12 cellular contexts compared by ENCODE assay signal in genomic region chr20:62062661-62063600, GRCh38. TPM values are rescaled to one million over a fixed set of nuclear protein-coding genes. Genes with fewer than 3 reads are reported as not detected.
DNase-seq lines count a peak whose midpoint lies in the region; ATAC-seq and TF ChIP-seq lines count a peak whose summit lies in the region.
"Had no signal": no experiment of that assay in that cellular context is flagged by ENCODE, and none has a peak within 500 bp of the region (broad histone marks: within the 10 kb centered on the region; RNA-seq: fewer than 3 reads in every experiment).

No MANE protein-coding gene starts in this region.

- no peaks in the 10 kb centered on the region for H3F3A ChIP-seq in PC-3 (ENCODE audit: low read length, unreplicated experiment)

- H3K4me2 ChIP-seq in DND-41 (ENCODE audit: insufficient read depth, low read length) (peak overlapping the region; percentile 70), PC-3 (ENCODE audit: low read length) (peak overlapping the region; percentile 91)

- ATAC-seq in DND-41 (ENCODE audit: insufficient read depth, low read depth): no peak
- no peak for ATAC-seq in PC-3
- no peak for ATAC-seq in psoas muscle
- ATAC-seq in GM18870 (IDR thresholded peaks at IDR 0.05; ENCODE audit: unreplicated experiment): no peak

- no peak overlapping the region for H3K27ac Mint-ChIP-seq in endodermal cell

- peaks cover 48% of the 10 kb centered on the region for H3K4me1 ChIP-seq in DND-41 (ENCODE audit: insufficient read depth, low read length)
- peaks cover 25% of the 10 kb centered on the region for H3K4me1 ChIP-seq in PC-3 (ENCODE audit: insufficient read depth, low read length)
- H3K4me1 ChIP-seq in endodermal cell (ENCODE audit: control insufficient read depth, insufficient read depth, low read length): peaks cover 22% of the 10 kb centered on the region
- H3K4me1 ChIP-seq in psoas muscle: peaks cover 48% of the 10 kb centered on the region

- H3K9ac ChIP-seq in DND-41 (ENCODE audit: low read depth, low read length) (peak overlapping the region; percentile 36), PC-3 (ENCODE audit: low read length) (no peak overlapping the region), endodermal cell (ENCODE audit: extremely low read depth, low read length, poor library complexity, severe bottlenecking) (no peak overlapping the region)

- H3K27ac ChIP-seq in DND-41 (ENCODE audit: low read length): no peak overlapping the region
- H3K27ac ChIP-seq in PC-3 (ENCODE audit: low read length): no peak overlapping the region
- H3K27ac ChIP-seq in endodermal cell (ENCODE audit: low read depth, low read length): peak overlapping the region; percentile 70
- peak overlapping the region; percentile 72 for H3K27ac ChIP-seq in psoas muscle
- H3K27ac ChIP-seq: epithelial cell of prostate, neutrophil had no signal

- H3K9me3 ChIP-seq in DND-41 (ENCODE audit: insufficient read depth, low read length, severe bottlenecking): no peaks in the 10 kb centered on the region
- no peaks in the 10 kb centered on the region for H3K9me3 ChIP-seq in PC-3 (ENCODE audit: low read length)
- H3K9me3 ChIP-seq in endodermal cell (ENCODE audit: control insufficient read depth, low read length): no peaks in the 10 kb centered on the region
- no peaks in the 10 kb centered on the region for H3K9me3 ChIP-seq in psoas muscle
- H3K9me3 ChIP-seq: neutrophil had no signal

- H3K27me3 ChIP-seq in DND-41 (ENCODE audit: insufficient read depth, low read length, poor library complexity) (no peaks in the 10 kb centered on the region), PC-3 (ENCODE audit: low read length) (no peaks in the 10 kb centered on the region), endodermal cell (ENCODE audit: control insufficient read depth, insufficient read depth, low read length, poor library complexity, severe bottlenecking) (no peaks in the 10 kb centered on the region), psoas muscle (ENCODE audit: insufficient read depth in 3 of 3, low read length in 2 of 3) (no peaks in the 10 kb centered on the region)

- H3K9me2 ChIP-seq in PC-3 (replicated peaks; ENCODE audit: low read length): no peaks in the 10 kb centered on the region

- H2AFZ ChIP-seq in DND-41 (ENCODE audit: low read depth, low read length): no peak overlapping the region
- no peak overlapping the region for H2AFZ ChIP-seq in PC-3 (ENCODE audit: low read length)

- intact Hi-C loops in PC-3 (cut with micrococcal nuclease) (loop anchor here (10.0 kb wide), 1 partner anchor 48 kb away; no protein-coding TSS in a partner anchor), psoas muscle (cut with DNase I) (loop anchor here (5.0 kb wide), 1 partner anchor 36 kb away; no protein-coding TSS in a partner anchor)

- DNase-seq in DND-41 (no peak), PC-3 (no peak), endodermal cell (no peak), psoas muscle (peak in 1 of 2 donors; percentile 51), NCI-H1436 (lab: John Stamatoyannopoulos, UW) (no peak), NCI-H1694 (lab: John Stamatoyannopoulos, UW) (no peak)
- DNase-seq in stimulated activated CD8-positive, alpha-beta memory T cell treated with anti-CD3 and anti-CD28 coated beads, Interleukin-4, amount 100 ng/mL, for 48 hours: no peak
- DNase-seq: activated CD4-positive, alpha-beta T cell treated with anti-CD3 and anti-CD28 coated beads, Interleukin-2, amount 50 U/mL, for 48 hours; NCI-H2081 treated with DMSO at 0.1 percent for 48 hours had no signal

- BruUV-seq in PC-3 (replicated peaks; lab: Mats Ljungman, UMichigan): TSS peak; percentile 48

- H3K4me1 Mint-ChIP-seq in endodermal cell: peaks cover 26% of the 10 kb centered on the region

- 88 to 90% methylated on average over 16 to 28 of the region's 28 CpGs for WGBS in endodermal cell (ENCODE audit: insufficient coverage in 1 of 2, insufficient read length in 1 of 2), 2 experiments
- WGBS in psoas muscle, 3 donors: 85 to 91% (median 86%) methylated on average over 28 of the region's 28 CpGs

- H4K20me1 ChIP-seq in DND-41 (ENCODE audit: insufficient read depth, low read length) (peaks cover 56% of the 10 kb centered on the region), PC-3 (ENCODE audit: low read length) (peaks cover 45% of the 10 kb centered on the region)

- H3K4me3 ChIP-seq in DND-41 (ENCODE audit: low read depth in 1 of 2, low read length in 2 of 2) (peak overlapping the region in 1 of 2 experiments; percentile 49; a peak in 2 of 4 replicates), PC-3 (ENCODE audit: low read length) (peak overlapping the region; percentile 71; the same call in 1 of the 2 replicates), endodermal cell (ENCODE audit: low read length) (peak overlapping the region; percentile 81), psoas muscle (peak overlapping the region; percentile 64)

- H3K36me3 ChIP-seq in DND-41 (ENCODE audit: insufficient read depth, low read length) (peaks cover 42% of the 10 kb centered on the region), PC-3 (ENCODE audit: low read depth, low read length) (no peaks in the 10 kb centered on the region), endodermal cell (ENCODE audit: control insufficient read depth, insufficient read depth, low read length) (peaks cover 27% of the 10 kb centered on the region), psoas muscle (ENCODE audit: insufficient read depth in 1 of 2, low read depth in 1 of 2) (peaks cover 0 to 4% of the 10 kb centered on the region in 2 donors)

- POLR2A ChIA-PET in PC-3 (lab: Charles Lee; ENCODE audit: unreplicated experiment): no interaction called here

- H3K4me3 Mint-ChIP-seq in endodermal cell: peak overlapping the region; percentile 70

- H3K79me2 ChIP-seq in DND-41 (ENCODE audit: insufficient read depth, low read length) (peaks cover 67% of the 10 kb centered on the region), PC-3 (ENCODE audit: low read length) (peaks cover 58% of the 10 kb centered on the region)

- H3K27me3 Mint-ChIP-seq in endodermal cell (ENCODE audit: insufficient read depth): no peaks in the 10 kb centered on the region

- H3K9me3 Mint-ChIP-seq in endodermal cell: no peaks in the 10 kb centered on the region

- TF ChIP-seq CTCF in DND-41 (IDR thresholded peaks at IDR 0.05; ENCODE audit: borderline replicate concordance, extremely low read depth, low read length, poor library complexity, severe bottlenecking) (no peak), PC-3 (conservative IDR thresholded peaks at IDR 0.05; ENCODE audit: low read depth, low read length) (no peak), endodermal cell (conservative IDR thresholded peaks at IDR 0.05) (no peak), psoas muscle (IDR thresholded peaks at IDR 0.05) (no peak)

- H3K36me3 Mint-ChIP-seq in endodermal cell (ENCODE audit: low read depth): peaks cover 12% of the 10 kb centered on the region

- CTCF ChIA-PET in PC-3 (lab: Charles Lee): no interaction called here

RNA-seq across cellular contexts. Expression of gene TAF4, which starts 2.8 kb away (rescaled TPM):
- total RNA-seq in PC-3 (2014; rRNA removed): 9.6 and 15.1 TPM in 2 replicates
- 10 to 100 TPM; 25.5 to 39.9 TPM for total RNA-seq in endodermal cell
- 23.0 TPM for polyA plus RNA-seq in endodermal cell (2013, experiment 1 of 2)
- polyA plus RNA-seq in endodermal cell (2013, experiment 2 of 2): 24.8 TPM
- total RNA-seq in psoas muscle: 10 to 100 TPM; 10.7 to 17.7 (median 14.4) TPM
- polyA plus RNA-seq in psoas muscle: 1 to 10 TPM; 2.8 to 6.3 (median 3.3) TPM

RNA-seq across cellular contexts. Expression of gene LSM14B, which starts 59.3 kb away (rescaled TPM):
- total RNA-seq in PC-3 (2014; rRNA removed): 50.1 and 51.8 TPM in 2 replicates
- total RNA-seq in endodermal cell: 10 to 100 TPM; 89.1 to 91.1 TPM
- 74.6 TPM for polyA plus RNA-seq in endodermal cell (2013, experiment 1 of 2)
- 61.5 TPM for polyA plus RNA-seq in endodermal cell (2013, experiment 2 of 2)
- 10 to 100 TPM; 52.4 to 67.0 (median 60.8) TPM for total RNA-seq in psoas muscle
- 10 to 100 TPM; 26.4 to 54.2 (median 39.6) TPM for polyA plus RNA-seq in psoas muscle

Comparison
In these comparisons a context has a peak if more than half of its experiments do, and no peak if none do; other contexts are left out.
1. H3K27ac ChIP-seq: peak in endodermal cell (single experiment) and psoas muscle (single experiment); none in DND-41 (single experiment) and PC-3 (single experiment).